ENCODE assay signal across 19 cellular contexts in the genomic region with DNA sequence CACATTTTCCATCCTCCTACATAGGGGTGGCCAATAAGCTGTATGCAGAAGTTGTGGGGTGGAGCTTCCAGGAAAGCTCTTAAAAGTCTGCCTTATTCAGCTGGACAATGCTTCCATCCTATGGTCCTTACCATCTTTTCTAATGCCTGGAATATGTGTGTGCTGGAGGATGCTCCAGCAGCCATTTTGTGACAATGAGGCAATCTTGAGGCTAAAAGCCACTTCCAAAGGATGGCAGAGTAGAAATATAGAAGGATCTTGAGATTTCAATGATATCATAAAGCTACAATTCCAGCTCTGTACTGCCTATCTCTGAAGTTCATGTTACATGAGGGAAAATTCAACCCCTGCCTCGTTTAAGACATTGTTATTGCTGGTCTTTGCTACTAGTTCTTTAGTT.
A peak's percentile ranks its signal among the peaks of the same experiment; 100 is the strongest.
DNase-seq lines count a peak whose midpoint lies in the region; ATAC-seq and TF ChIP-seq lines count a peak whose summit lies in the region.
"Had no signal": no experiment of that assay in that cellular context is flagged by ENCODE, and none has a peak within 500 bp of the region (broad histone marks: within the 10 kb centered on the region; RNA-seq: fewer than 3 reads in every experiment).

No MANE protein-coding gene starts in this region.

- H3K4me3 ChIP-seq in tibial artery = no peak overlapping the region
- H3K4me3 ChIP-seq: PC-9 had no signal

- no peak for DNase-seq in activated CD8-positive, alpha-beta memory T cell treated with anti-CD3 and anti-CD28 coated beads, Interleukin-2, amount 10 ng/mL, durations not matched to agents 7 days and 5 days
- DNase-seq in activated CD8-positive, alpha-beta memory T cell treated with anti-CD3 and anti-CD28 coated beads for 24 hours = no peak
- no peak for DNase-seq in CD4-positive, alpha-beta T cell
- no peak for DNase-seq in activated CD4-positive, alpha-beta memory T cell treated with anti-CD3 and anti-CD28 coated beads, Interleukin-2, amount 10 ng/mL, durations not matched to agents 7 days and 5 days
- no peak for DNase-seq in tibial artery
- no peak for DNase-seq in activated gamma-delta T cell (lab: John Stamatoyannopoulos, UW)
- DNase-seq in hippocampal formation (lab: John Stamatoyannopoulos, UW) = no peak
- DNase-seq: COR-L47, DMS153, HFFc6, NCI-H1048, NCI-H1436 treated with DMSO at 0.1 percent for 48 hours, NCI-H2029 treated with DMSO at 0.1 percent for 48 hours, NCI-H510A, NCI-H774, PC-9 had no signal

- no peaks in the 10 kb centered on the region for H3K9me3 Mint-ChIP-seq in activated CD8-positive, alpha-beta memory T cell treated with anti-CD3 and anti-CD28 coated beads, Interleukin-2, amount 10 ng/mL, durations not matched to agents 7 days and 5 days (ENCODE audit: low read depth)
- no peaks in the 10 kb centered on the region for H3K9me3 Mint-ChIP-seq in CD4-positive, alpha-beta T cell
- H3K9me3 Mint-ChIP-seq in activated CD4-positive, alpha-beta memory T cell treated with anti-CD3 and anti-CD28 coated beads, Interleukin-2, amount 10 ng/mL, durations not matched to agents 7 days and 5 days = no peaks in the 10 kb centered on the region

- peaks cover 4% of the 10 kb centered on the region for H3K36me3 Mint-ChIP-seq in activated CD8-positive, alpha-beta memory T cell treated with anti-CD3 and anti-CD28 coated beads, Interleukin-2, amount 10 ng/mL, durations not matched to agents 7 days and 5 days
- H3K36me3 Mint-ChIP-seq in CD4-positive, alpha-beta T cell (ENCODE audit: low read depth) = no peaks in the 10 kb centered on the region
- H3K36me3 Mint-ChIP-seq in activated CD4-positive, alpha-beta memory T cell treated with anti-CD3 and anti-CD28 coated beads, Interleukin-2, amount 10 ng/mL, durations not matched to agents 7 days and 5 days (ENCODE audit: low read depth) = peaks cover 6% of the 10 kb centered on the region

- peaks cover 51% of the 10 kb centered on the region for H3K4me1 Mint-ChIP-seq in activated CD8-positive, alpha-beta memory T cell treated with anti-CD3 and anti-CD28 coated beads, Interleukin-2, amount 10 ng/mL, durations not matched to agents 7 days and 5 days
- H3K4me1 Mint-ChIP-seq in CD4-positive, alpha-beta T cell (ENCODE audit: low read depth) = peaks cover 4% of the 10 kb centered on the region
- peaks cover 40% of the 10 kb centered on the region for H3K4me1 Mint-ChIP-seq in activated CD4-positive, alpha-beta memory T cell treated with anti-CD3 and anti-CD28 coated beads, Interleukin-2, amount 10 ng/mL, durations not matched to agents 7 days and 5 days

- peaks cover 0 to 5% (median 0%) of the 10 kb centered on the region in 3 donors for H3K36me3 ChIP-seq in tibial artery

- H3K4me3 Mint-ChIP-seq in activated CD8-positive, alpha-beta memory T cell treated with anti-CD3 and anti-CD28 coated beads, Interleukin-2, amount 10 ng/mL, durations not matched to agents 7 days and 5 days = no peak overlapping the region
- H3K4me3 Mint-ChIP-seq in CD4-positive, alpha-beta T cell = no peak overlapping the region
- H3K4me3 Mint-ChIP-seq in activated CD4-positive, alpha-beta memory T cell treated with anti-CD3 and anti-CD28 coated beads, Interleukin-2, amount 10 ng/mL, durations not matched to agents 7 days and 5 days = no peak overlapping the region
- H3K4me3 Mint-ChIP-seq: HFFc6 had no signal

- peak overlapping the region; percentile 82 for H3K27ac Mint-ChIP-seq in activated CD8-positive, alpha-beta memory T cell treated with anti-CD3 and anti-CD28 coated beads, Interleukin-2, amount 10 ng/mL, durations not matched to agents 7 days and 5 days
- H3K27ac Mint-ChIP-seq in CD4-positive, alpha-beta T cell = peak overlapping the region; percentile 25
- peak overlapping the region; percentile 81 for H3K27ac Mint-ChIP-seq in activated CD4-positive, alpha-beta memory T cell treated with anti-CD3 and anti-CD28 coated beads, Interleukin-2, amount 10 ng/mL, durations not matched to agents 7 days and 5 days
- H3K27ac Mint-ChIP-seq: HFFc6 had no signal

- CTCF ChIA-PET in activated CD8-positive, alpha-beta memory T cell treated with anti-CD3 and anti-CD28 coated beads, Interleukin-2, amount 10 ng/mL, durations not matched to agents 7 days and 5 days (lab: Charles Lee) = interaction anchor here (0.7 to 5.5 kb wide), 12 partner anchors 11 to 174 kb away, joined by 3 to 40 read pairs (median 7); no protein-coding TSS in a partner anchor
- CTCF ChIA-PET in CD4-positive, alpha-beta T cell (lab: Charles Lee) = no interaction called here
- CTCF ChIA-PET in activated CD4-positive, alpha-beta memory T cell treated with anti-CD3 and anti-CD28 coated beads, Interleukin-2, amount 10 ng/mL, durations not matched to agents 7 days and 5 days (lab: Charles Lee) = interaction anchor here (0.7 to 2.8 kb wide), 5 partner anchors 9 to 174 kb away, joined by 3 to 34 read pairs (median 5); no protein-coding TSS in a partner anchor

- no peak overlapping the region for H3K27ac ChIP-seq in CD4-positive, alpha-beta T cell (ENCODE audit: low read depth, low read length)
- peak overlapping the region; percentile 20 for H3K27ac ChIP-seq in cingulate gyrus (ENCODE audit: low read depth, low read length)
- no peak overlapping the region for H3K27ac ChIP-seq in tibial artery
- H3K27ac ChIP-seq: C4-2B, PC-9 had no signal

- H3K27me3 ChIP-seq in CD4-positive, alpha-beta T cell (ENCODE audit: control insufficient read depth, insufficient read depth, low read length) = peaks cover 4% of the 10 kb centered on the region
- no peaks in the 10 kb centered on the region for H3K27me3 ChIP-seq in tibial artery

- intact Hi-C loops in CD4-positive, alpha-beta T cell (cut with DNase I, micrococcal nuclease) = no loop called here
- intact Hi-C loops in tibial artery (cut with DNase I; ENCODE audit: low total_unique reads) = no loop called here

- TF ChIP-seq CTCF in CD4-positive, alpha-beta T cell (IDR thresholded peaks at IDR 0.05) = no peak
- TF ChIP-seq CTCF in tibial artery (IDR thresholded peaks at IDR 0.05) = no peak

- no peaks in the 10 kb centered on the region for H3K9me3 ChIP-seq in CD4-positive, alpha-beta T cell (ENCODE audit: control insufficient read depth, low read length)
- no peaks in the 10 kb centered on the region for H3K9me3 ChIP-seq in tibial artery

- peaks cover 0 to 5% (median 2%) of the 10 kb centered on the region in 4 donors for H3K4me1 ChIP-seq in tibial artery

- POLR2A ChIA-PET in CD4-positive, alpha-beta T cell (lab: Charles Lee) = no interaction called here
- POLR2A ChIA-PET in activated CD4-positive, alpha-beta memory T cell treated with anti-CD3 and anti-CD28 coated beads, Interleukin-2, amount 10 ng/mL, durations not matched to agents 7 days and 5 days (lab: Charles Lee) = interaction anchor here (0.5 to 1.6 kb wide), 8 partner anchors 9 to 147 kb away, joined by 3 to 5 read pairs (median 3); partner anchors contain the start of gene SLC25A3

- no peak for ATAC-seq in activated CD8-positive, alpha-beta memory T cell treated with anti-CD3 and anti-CD28 coated beads, Interleukin-2, amount 10 ng/mL, durations not matched to agents 7 days and 5 days
- ATAC-seq in CD4-positive, alpha-beta T cell (ENCODE audit: poor library complexity) = no peak
- ATAC-seq: HepG2 had no signal

- no peaks in the 10 kb centered on the region for H3K27me3 Mint-ChIP-seq in activated CD8-positive, alpha-beta memory T cell treated with anti-CD3 and anti-CD28 coated beads, Interleukin-2, amount 10 ng/mL, durations not matched to agents 7 days and 5 days
- no peaks in the 10 kb centered on the region for H3K27me3 Mint-ChIP-seq in CD4-positive, alpha-beta T cell
- no peaks in the 10 kb centered on the region for H3K27me3 Mint-ChIP-seq in activated CD4-positive, alpha-beta memory T cell treated with anti-CD3 and anti-CD28 coated beads, Interleukin-2, amount 10 ng/mL, durations not matched to agents 7 days and 5 days

Comparison
In these comparisons a context has a peak if more than half of its experiments do, and no peak if none do; other contexts are left out.
1. H3K27ac Mint-ChIP-seq: peak in every context shown above with its lines; median percentile 82 in activated CD8-positive, alpha-beta memory T cell treated with anti-CD3 and anti-CD28 coated beads, Interleukin-2, amount 10 ng/mL, durations not matched to agents 7 days and 5 days; 81 in activated CD4-positive, alpha-beta memory T cell treated with anti-CD3 and anti-CD28 coated beads, Interleukin-2, amount 10 ng/mL, durations not matched to agents 7 days and 5 days; 25 in CD4-positive, alpha-beta T cell.